In genomic region chr11:17506942-17507341, GRCh38 we compare ENCODE assay signal across 19 cellular contexts. TPM values are rescaled to one million over a fixed set of nuclear protein-coding genes. Genes with fewer than 3 reads are reported as not detected.
DNase-seq lines count a peak whose midpoint lies in the region; ATAC-seq and TF ChIP-seq lines count a peak whose summit lies in the region.
"Had no signal": no experiment of that assay in that cellular context is flagged by ENCODE, and none has a peak within 500 bp of the region (broad histone marks: within the 10 kb centered on the region; RNA-seq: fewer than 3 reads in every experiment).

No MANE protein-coding gene starts in this region.

- in situ Hi-C loops in ACHN (cut with HindIII; ENCODE audit: low pct_ligation_motif_present, low pct_unique_long_range_greater_than_20kb, low sequenced_read_pairs) = no loop called here

- intact Hi-C loops in activated CD8-positive, alpha-beta T cell treated with anti-CD3 and anti-CD28 coated beads for 36 hours (cut with micrococcal nuclease) = loop anchor here (5.0 kb wide), 1 partner anchor 275 kb away; no protein-coding TSS in a partner anchor
- intact Hi-C loops in PC-9 (cut with micrococcal nuclease; ENCODE audit: unreplicated experiment) = loop anchor here (10.0 kb wide), 1 partner anchor 722 kb away; no protein-coding TSS in a partner anchor

- POLR2A ChIA-PET in activated CD8-positive, alpha-beta T cell treated with anti-CD3 and anti-CD28 coated beads for 36 hours (lab: Charles Lee) = no interaction called here
- POLR2A ChIA-PET in PC-9 (lab: Charles Lee; ENCODE audit: unreplicated experiment) = no interaction called here

- H3K9me2 ChIP-seq in PC-9 (ENCODE audit: insufficient read depth) = no peaks in the 10 kb centered on the region

- TF ChIP-seq CTCF in GM10266 (IDR thresholded peaks at IDR 0.05; ENCODE audit: control insufficient read depth, insufficient read depth, low read depth, missing control alignments) (no peak), BE2C (IDR thresholded peaks at IDR 0.05; ENCODE audit: low read depth, low read length) (no peak), PC-9 (conservative IDR thresholded peaks at IDR 0.05) (no peak)
- no peak for TF ChIP-seq CTCF in activated CD8-positive, alpha-beta T cell treated with anti-CD3 and anti-CD28 coated beads for 36 hours (IDR thresholded peaks at IDR 0.05)

- H3K4me1 Mint-ChIP-seq in activated CD8-positive, alpha-beta T cell treated with anti-CD3 and anti-CD28 coated beads for 36 hours (ENCODE audit: low read depth) = no peaks in the 10 kb centered on the region
- H3K4me1 Mint-ChIP-seq: immature natural killer cell had no signal

- H3K27me3 Mint-ChIP-seq in activated CD8-positive, alpha-beta T cell treated with anti-CD3 and anti-CD28 coated beads for 36 hours = peaks cover 7% of the 10 kb centered on the region

- CTCF ChIA-PET in activated CD8-positive, alpha-beta T cell treated with anti-CD3 and anti-CD28 coated beads for 36 hours (lab: Charles Lee) = interaction anchor here (1.0 to 15.5 kb wide), 7 partner anchors 10 to 429 kb away, joined by 3 to 167 read pairs (median 6); partner anchors contain the start of gene KCNJ11
- CTCF ChIA-PET in PC-9 (lab: Charles Lee) = interaction anchor here (0.6 kb wide), 2 partner anchors 237 to 609 kb away, joined by 3 read pairs; no protein-coding TSS in a partner anchor

- H3K27me3 ChIP-seq in BE2C = no peaks in the 10 kb centered on the region
- peaks cover 63% of the 10 kb centered on the region for H3K27me3 ChIP-seq in PC-9 (ENCODE audit: insufficient read depth, low read depth)
- H3K27me3 ChIP-seq: SJCRH30, upper lobe of left lung had no signal

- no peaks in the 10 kb centered on the region for H3K79me2 ChIP-seq in PC-9 (ENCODE audit: low read depth)

- no peaks in the 10 kb centered on the region for H3K4me1 ChIP-seq in BE2C
- no peaks in the 10 kb centered on the region for H3K4me1 ChIP-seq in PC-9 (replicated peaks; ENCODE audit: insufficient read depth)
- H3K4me1 ChIP-seq: Caco-2 had no signal

- H3K4me3 ChIP-seq in BE2C (ENCODE audit: low read depth, low read length) (no peak overlapping the region), PC-9 (no peak overlapping the region)
- H3K4me3 ChIP-seq: SJCRH30, upper lobe of left lung had no signal

- H3K27ac Mint-ChIP-seq in activated CD8-positive, alpha-beta T cell treated with anti-CD3 and anti-CD28 coated beads for 36 hours = no peak overlapping the region

- no peak overlapping the region for H2AFZ ChIP-seq in PC-9

- no peaks in the 10 kb centered on the region for H3F3A ChIP-seq in PC-9 (ENCODE audit: insufficient read depth, low read depth)

- H4K20me1 ChIP-seq in PC-9 (ENCODE audit: insufficient read depth) = no peaks in the 10 kb centered on the region

- H3K36me3 ChIP-seq in BE2C = no peaks in the 10 kb centered on the region
- no peaks in the 10 kb centered on the region for H3K36me3 ChIP-seq in PC-9 (ENCODE audit: low read depth)
- H3K36me3 ChIP-seq: SJCRH30, upper lobe of left lung had no signal

- no peaks in the 10 kb centered on the region for H3K9me3 Mint-ChIP-seq in activated CD8-positive, alpha-beta T cell treated with anti-CD3 and anti-CD28 coated beads for 36 hours
- H3K9me3 Mint-ChIP-seq: immature natural killer cell had no signal

- BruUV-seq in PC-9 (replicated peaks; lab: Mats Ljungman, UMichigan) = no TSS peak

- H3K4me3 Mint-ChIP-seq in activated CD8-positive, alpha-beta T cell treated with anti-CD3 and anti-CD28 coated beads for 36 hours = no peak overlapping the region
- H3K4me3 Mint-ChIP-seq: immature natural killer cell had no signal

- peak; percentile 32 for DNase-seq in GM10266 (ENCODE audit: extremely low spot score)
- DNase-seq in activated CD8-positive, alpha-beta T cell treated with anti-CD3 and anti-CD28 coated beads for 36 hours = peak; percentile 44
- DNase-seq in BE2C = no peak
- no peak for DNase-seq in ACHN
- no peak for DNase-seq in PC-9
- no peak for DNase-seq in NCI-H226
- DNase-seq: activated CD4-positive, alpha-beta T cell treated with anti-CD3 and anti-CD28 coated beads, Interleukin-2, amount 50 U/mL, for 1 hour; amygdala; Caco-2; immature natural killer cell; Karpas-422; mesenchymal stem cell; NCI-H146; SJCRH30; upper lobe of left lung had no signal

- no peaks in the 10 kb centered on the region for H3K9me3 ChIP-seq in BE2C
- H3K9me3 ChIP-seq in PC-9 (ENCODE audit: insufficient read depth, low read depth) = no peaks in the 10 kb centered on the region
- H3K9me3 ChIP-seq: Caco-2, SJCRH30, upper lobe of left lung had no signal

- H3K27ac ChIP-seq in PC-9 = no peak overlapping the region
- H3K27ac ChIP-seq: SJCRH30, upper lobe of left lung had no signal

- ATAC-seq in GM19023 (IDR thresholded peaks at IDR 0.05; ENCODE audit: unreplicated experiment) (peak; percentile 75), HG02798 (IDR thresholded peaks at IDR 0.05; ENCODE audit: poor library complexity, unreplicated experiment) (peak; percentile 70)
- ATAC-seq in activated CD8-positive, alpha-beta T cell treated with anti-CD3 and anti-CD28 coated beads for 36 hours = peak; percentile 61

- H3K36me3 Mint-ChIP-seq in activated CD8-positive, alpha-beta T cell treated with anti-CD3 and anti-CD28 coated beads for 36 hours (ENCODE audit: low read depth) = no peaks in the 10 kb centered on the region
- H3K36me3 Mint-ChIP-seq: immature natural killer cell had no signal

- H3K4me2 ChIP-seq in PC-9 = no peak overlapping the region

RNA-seq across cellular contexts. Expression of gene ABCC8, which starts 30.3 kb away (rescaled TPM):
- total RNA-seq in activated CD8-positive, alpha-beta T cell treated with anti-CD3 and anti-CD28 coated beads for 36 hours = not detected
- 6.1 TPM for polyA plus RNA-seq in BE2C (2012; ENCODE audit: insufficient read depth, insufficient read length, low read depth)
- total RNA-seq in PC-9 (2021) = not detected in 2 replicates
- total RNA-seq: Caco-2, endothelial cell of umbilical vein, SJCRH30 had no signal
- polyA plus RNA-seq: endothelial cell of umbilical vein, immature natural killer cell had no signal

RNA-seq across cellular contexts. Expression of gene USH1C, which starts 37.3 kb away (rescaled TPM):
- not detected for total RNA-seq in activated CD8-positive, alpha-beta T cell treated with anti-CD3 and anti-CD28 coated beads for 36 hours
- polyA plus RNA-seq in BE2C (2012; ENCODE audit: insufficient read depth, insufficient read length, low read depth) = not detected
- not detected in 2 replicates for total RNA-seq in PC-9 (2021)
- total RNA-seq: endothelial cell of umbilical vein, skeletal muscle tissue had no signal
- polyA plus RNA-seq: endothelial cell of umbilical vein, immature natural killer cell had no signal

RNA-seq across cellular contexts. Expression of gene OTOG, which starts 40.1 kb away (rescaled TPM):
- total RNA-seq in activated CD8-positive, alpha-beta T cell treated with anti-CD3 and anti-CD28 coated beads for 36 hours = not detected
- not detected for polyA plus RNA-seq in BE2C (2012; ENCODE audit: insufficient read depth, insufficient read length, low read depth)
- not detected in 2 replicates for total RNA-seq in PC-9 (2021)
- total RNA-seq: endothelial cell of umbilical vein, upper lobe of left lung had no signal
- polyA plus RNA-seq: endothelial cell of umbilical vein, immature natural killer cell had no signal

Comparison
In these comparisons a context has a peak if more than half of its experiments do, and no peak if none do; other contexts are left out.
1. DNase-seq: peak in GM10266 (single experiment) and activated CD8-positive, alpha-beta T cell treated with anti-CD3 and anti-CD28 coated beads for 36 hours (single experiment); none in BE2C (single experiment), ACHN (single experiment), PC-9 (0 of 2) and NCI-H226 (single experiment).
2. Peak in every context shown above with its lines, with median percentiles within 50 percentile points of each other: ATAC-seq.